8 cellular contexts compared by ENCODE assay signal in the genomic region with DNA sequence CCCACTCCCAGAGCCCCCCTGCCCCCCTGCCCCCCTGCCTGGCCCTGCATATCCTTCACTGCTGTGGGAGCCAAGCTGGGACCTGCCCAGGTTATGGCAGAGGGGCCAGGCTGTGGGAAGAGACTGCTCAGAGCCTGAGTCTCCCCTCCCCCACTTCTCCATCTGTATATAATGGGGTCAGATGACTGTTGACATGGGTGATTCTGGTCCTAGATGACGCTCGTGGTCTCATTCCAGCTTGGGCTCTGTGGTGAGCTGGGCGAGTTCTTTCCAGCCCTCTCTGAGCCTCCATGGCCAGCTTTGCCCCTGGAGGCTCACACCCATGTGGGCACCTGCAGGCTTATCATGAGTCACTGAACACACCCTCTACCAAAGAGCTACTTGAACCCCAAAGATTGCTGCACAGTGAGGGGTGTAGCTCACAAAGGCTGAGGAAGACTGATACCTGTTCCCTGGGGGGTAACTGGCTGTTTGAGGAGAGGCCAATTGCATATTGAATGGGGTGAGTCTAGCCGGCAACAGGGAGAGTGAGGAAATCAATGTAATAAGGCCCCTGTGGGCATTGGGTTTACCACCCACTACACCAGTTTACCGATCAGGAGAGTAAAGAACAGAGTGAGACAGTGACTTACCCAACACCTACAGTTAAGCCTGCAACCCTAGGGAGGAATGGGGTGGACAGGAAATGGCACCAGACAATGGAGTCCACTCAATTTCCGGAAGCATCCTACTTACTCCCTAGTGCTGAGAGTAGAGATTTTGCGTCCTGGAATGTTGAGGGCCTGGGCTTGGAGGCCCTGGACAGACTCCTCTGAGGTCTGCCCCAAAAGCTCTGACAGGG. TPM values are rescaled to one million over a fixed set of nuclear protein-coding genes. Genes with fewer than 3 reads are reported as not detected.
A peak's percentile ranks its signal among the peaks of the same experiment; 100 is the strongest.
DNase-seq lines count a peak whose midpoint lies in the region; ATAC-seq and TF ChIP-seq lines count a peak whose summit lies in the region.

No MANE protein-coding gene starts in this region.

- peaks cover 46% of the 10 kb centered on the region for H3K4me1 Mint-ChIP-seq in CD14-positive monocyte
- peaks cover 37% of the 10 kb centered on the region for H3K4me1 Mint-ChIP-seq in activated naive CD8-positive, alpha-beta T cell treated with anti-CD3 and anti-CD28 coated beads for 36 hours

- peaks cover 0 to 1% (median 0%) of the 10 kb centered on the region in 3 donors for H3K27me3 Mint-ChIP-seq in CD14-positive monocyte (ENCODE audit: low read depth in 3 of 3)
- peaks cover under 1% of the 10 kb centered on the region for H3K27me3 Mint-ChIP-seq in activated naive CD8-positive, alpha-beta T cell treated with anti-CD3 and anti-CD28 coated beads for 36 hours

- DNase-seq in CD14-positive monocyte (ENCODE audit: low spot score) (peak; percentile 74), left cardiac atrium (peak; percentile 43), retina (peak; percentile 60), HuH-7 (ENCODE audit: low spot score) (no peak), GM19240 (ENCODE audit: insufficient read length, low spot score) (no peak)
- no peak for DNase-seq in activated naive CD8-positive, alpha-beta T cell treated with anti-CD3 and anti-CD28 coated beads for 36 hours

- no peaks in the 10 kb centered on the region for H3K9me3 ChIP-seq in KOPT-K1 (ENCODE audit: insufficient read depth, low read length, poor library complexity, severe bottlenecking)

- no peaks in the 10 kb centered on the region for H3K36me3 ChIP-seq in KOPT-K1 (ENCODE audit: insufficient read depth, low read length)

- H3K27ac Mint-ChIP-seq in CD14-positive monocyte = peak overlapping the region; percentile 88 to 94 (median 91)
- H3K27ac Mint-ChIP-seq in activated naive CD8-positive, alpha-beta T cell treated with anti-CD3 and anti-CD28 coated beads for 36 hours = peak overlapping the region; percentile 86

- peak overlapping the region; percentile 99 for H3K27ac ChIP-seq in KOPT-K1 (ENCODE audit: low read depth, low read length, poor library complexity, severe bottlenecking)

- peaks cover under 1 to 6% of the 10 kb centered on the region in 2 donors for H3K36me3 Mint-ChIP-seq in CD14-positive monocyte
- H3K36me3 Mint-ChIP-seq in activated naive CD8-positive, alpha-beta T cell treated with anti-CD3 and anti-CD28 coated beads for 36 hours = peaks cover 1% of the 10 kb centered on the region

- TF ChIP-seq CTCF in CD14-positive monocyte (IDR thresholded peaks at IDR 0.05) = no peak

- ATAC-seq in left cardiac atrium (peak in 1 of 2 donors; percentile 0), GM18907 (IDR thresholded peaks at IDR 0.05; ENCODE audit: unreplicated experiment) (no peak)

- intact Hi-C loops in CD14-positive monocyte (cut with micrococcal nuclease) (no loop called here), left cardiac atrium (cut with DNase I) (no loop called here)

- peak overlapping the region; percentile 68 to 79 for H3K4me3 Mint-ChIP-seq in CD14-positive monocyte
- peak overlapping the region; percentile 69 for H3K4me3 Mint-ChIP-seq in activated naive CD8-positive, alpha-beta T cell treated with anti-CD3 and anti-CD28 coated beads for 36 hours

- H3K9me3 Mint-ChIP-seq in CD14-positive monocyte = no peaks in the 10 kb centered on the region
- no peaks in the 10 kb centered on the region for H3K9me3 Mint-ChIP-seq in activated naive CD8-positive, alpha-beta T cell treated with anti-CD3 and anti-CD28 coated beads for 36 hours

RNA-seq across cellular contexts. Expression of a gene that starts 4.2 kb away (rescaled TPM):
- 10 to 100 TPM in 1 of 2 donors, 1 to 10 TPM in 1; 7.6 to 10.5 TPM for polyA plus RNA-seq in CD14-positive monocyte
- total RNA-seq in activated naive CD8-positive, alpha-beta T cell treated with anti-CD3 and anti-CD28 coated beads for 36 hours = 100 to 1,000 TPM; 123 to 131 TPM
- total RNA-seq in left cardiac atrium = 10 to 100 TPM; 28.7 to 56.9 TPM

Comparison
In these comparisons a context has a peak if more than half of its experiments do, and no peak if none do; other contexts are left out.
1. DNase-seq: peak in CD14-positive monocyte (single experiment), left cardiac atrium (single experiment) and retina (single experiment); none in activated naive CD8-positive, alpha-beta T cell treated with anti-CD3 and anti-CD28 coated beads for 36 hours (single experiment), HuH-7 (single experiment) and GM19240 (single experiment).